In the genomic region with DNA sequence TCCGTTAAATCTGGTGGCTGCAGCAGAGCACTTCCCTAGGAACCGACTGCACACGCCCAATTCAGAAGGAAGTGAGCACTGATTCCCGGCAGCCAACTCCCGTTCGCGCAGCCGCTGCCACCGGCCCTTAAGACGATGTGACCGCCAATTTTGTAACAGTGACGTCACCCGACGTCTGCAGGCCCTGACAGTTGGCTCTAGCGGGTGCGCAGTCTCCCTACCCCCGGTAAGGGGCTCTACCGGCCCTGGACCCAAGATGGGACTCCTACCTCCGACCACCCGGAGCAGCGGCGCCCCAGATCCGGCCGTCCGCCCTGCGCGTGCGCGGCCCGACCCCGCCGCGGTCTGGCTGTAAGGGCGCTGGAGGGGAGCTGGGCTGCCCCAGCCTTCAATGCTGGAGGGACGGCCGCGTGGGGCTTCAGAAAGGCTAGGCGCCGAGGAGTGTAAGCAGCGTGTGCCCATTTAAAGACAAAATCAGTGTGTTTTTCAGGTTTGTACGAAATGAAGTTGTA, we compare ENCODE assay signal across 1 cellular context.
TF ChIP-seq lines count a peak whose summit lies in the region.

No MANE protein-coding gene starts in this region.

TF ChIP-seq in WTC11, 78 proteins besides CTCF, POLR2A, EP300 and RAD21 (continued from another document):
- TF ChIP-seq CREM (CRISPR knock-in tag; IDR thresholded peaks at IDR 0.05) (peak; percentile 59; the same call in 1 of the 2 replicates), PRRX2 (CRISPR knock-in tag; IDR thresholded peaks at IDR 0.05) (peak; percentile 73), MXD4 (CRISPR knock-in tag; IDR thresholded peaks at IDR 0.05; ENCODE audit: borderline replicate concordance) (no peak), FOXK1 (CRISPR knock-in tag; IDR thresholded peaks at IDR 0.05) (peak; percentile 43; the same call in 1 of the 2 replicates), FOXP1 (CRISPR knock-in tag; IDR thresholded peaks at IDR 0.05; ENCODE audit: borderline replicate concordance) (peak; percentile 54; the same call in 1 of the 2 replicates), ZBTB21 (CRISPR knock-in tag; IDR thresholded peaks at IDR 0.05; ENCODE audit: borderline replicate concordance) (peak; percentile 87), MYBL2 (CRISPR knock-in tag; IDR thresholded peaks at IDR 0.05) (peak; percentile 16; the same call in 1 of the 2 replicates), ZNF416 (CRISPR knock-in tag; IDR thresholded peaks at IDR 0.05) (peak; percentile 6; the same call in 1 of the 2 replicates), EMX1 (CRISPR knock-in tag; IDR thresholded peaks at IDR 0.05) (0 out of 2 replicates have a peak, but pooled peaks have one; percentile 54), RELA (CRISPR knock-in tag; IDR thresholded peaks at IDR 0.05; ENCODE audit: borderline replicate concordance) (no peak), NFATC4 (CRISPR knock-in tag; IDR thresholded peaks at IDR 0.05) (peak; percentile 64; the same call in 1 of the 2 replicates)
- TF ChIP-seq, protein P1, sequence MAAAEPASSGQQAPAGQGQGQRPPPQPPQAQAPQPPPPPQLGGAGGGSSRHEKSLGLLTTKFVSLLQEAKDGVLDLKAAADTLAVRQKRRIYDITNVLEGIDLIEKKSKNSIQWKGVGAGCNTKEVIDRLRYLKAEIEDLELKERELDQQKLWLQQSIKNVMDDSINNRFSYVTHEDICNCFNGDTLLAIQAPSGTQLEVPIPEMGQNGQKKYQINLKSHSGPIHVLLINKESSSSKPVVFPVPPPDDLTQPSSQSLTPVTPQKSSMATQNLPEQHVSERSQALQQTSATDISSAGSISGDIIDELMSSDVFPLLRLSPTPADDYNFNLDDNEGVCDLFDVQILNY (CRISPR knock-in tag; IDR thresholded peaks at IDR 0.05), result 0 out of 2 replicates have a peak, but pooled peaks have one; percentile 46
- TF ChIP-seq, protein P2, sequence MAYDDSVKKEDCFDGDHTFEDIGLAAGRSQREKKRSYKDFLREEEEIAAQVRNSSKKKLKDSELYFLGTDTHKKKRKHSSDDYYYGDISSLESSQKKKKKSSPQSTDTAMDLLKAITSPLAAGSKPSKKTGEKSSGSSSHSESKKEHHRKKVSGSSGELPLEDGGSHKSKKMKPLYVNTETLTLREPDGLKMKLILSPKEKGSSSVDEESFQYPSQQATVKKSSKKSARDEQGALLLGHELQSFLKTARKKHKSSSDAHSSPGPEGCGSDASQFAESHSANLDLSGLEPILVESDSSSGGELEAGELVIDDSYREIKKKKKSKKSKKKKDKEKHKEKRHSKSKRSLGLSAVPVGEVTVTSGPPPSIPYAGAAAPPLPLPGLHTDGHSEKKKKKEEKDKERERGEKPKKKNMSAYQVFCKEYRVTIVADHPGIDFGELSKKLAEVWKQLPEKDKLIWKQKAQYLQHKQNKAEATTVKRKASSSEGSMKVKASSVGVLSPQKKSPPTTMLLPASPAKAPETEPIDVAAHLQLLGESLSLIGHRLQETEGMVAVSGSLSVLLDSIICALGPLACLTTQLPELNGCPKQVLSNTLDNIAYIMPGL (CRISPR knock-in tag; IDR thresholded peaks at IDR 0.05), result 0 out of 2 replicates have a peak, but pooled peaks have one; percentile 70
- TF ChIP-seq, protein P3, sequence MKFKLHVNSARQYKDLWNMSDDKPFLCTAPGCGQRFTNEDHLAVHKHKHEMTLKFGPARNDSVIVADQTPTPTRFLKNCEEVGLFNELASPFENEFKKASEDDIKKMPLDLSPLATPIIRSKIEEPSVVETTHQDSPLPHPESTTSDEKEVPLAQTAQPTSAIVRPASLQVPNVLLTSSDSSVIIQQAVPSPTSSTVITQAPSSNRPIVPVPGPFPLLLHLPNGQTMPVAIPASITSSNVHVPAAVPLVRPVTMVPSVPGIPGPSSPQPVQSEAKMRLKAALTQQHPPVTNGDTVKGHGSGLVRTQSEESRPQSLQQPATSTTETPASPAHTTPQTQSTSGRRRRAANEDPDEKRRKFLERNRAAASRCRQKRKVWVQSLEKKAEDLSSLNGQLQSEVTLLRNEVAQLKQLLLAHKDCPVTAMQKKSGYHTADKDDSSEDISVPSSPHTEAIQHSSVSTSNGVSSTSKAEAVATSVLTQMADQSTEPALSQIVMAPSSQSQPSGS (CRISPR knock-in tag; IDR thresholded peaks at IDR 0.05; ENCODE audit: borderline replicate concordance, low read depth), result no peak
- TF ChIP-seq, protein P4, sequence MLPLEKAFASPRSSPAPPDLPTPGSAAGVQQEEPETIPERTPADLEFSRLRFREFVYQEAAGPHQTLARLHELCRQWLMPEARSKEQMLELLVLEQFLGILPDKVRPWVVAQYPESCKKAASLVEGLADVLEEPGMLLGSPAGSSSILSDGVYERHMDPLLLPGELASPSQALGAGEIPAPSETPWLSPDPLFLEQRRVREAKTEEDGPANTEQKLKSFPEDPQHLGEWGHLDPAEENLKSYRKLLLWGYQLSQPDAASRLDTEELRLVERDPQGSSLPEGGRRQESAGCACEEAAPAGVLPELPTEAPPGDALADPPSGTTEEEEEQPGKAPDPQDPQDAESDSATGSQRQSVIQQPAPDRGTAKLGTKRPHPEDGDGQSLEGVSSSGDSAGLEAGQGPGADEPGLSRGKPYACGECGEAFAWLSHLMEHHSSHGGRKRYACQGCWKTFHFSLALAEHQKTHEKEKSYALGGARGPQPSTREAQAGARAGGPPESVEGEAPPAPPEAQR (CRISPR knock-in tag; IDR thresholded peaks at IDR 0.05), result no peak
- TF ChIP-seq, protein P5, sequence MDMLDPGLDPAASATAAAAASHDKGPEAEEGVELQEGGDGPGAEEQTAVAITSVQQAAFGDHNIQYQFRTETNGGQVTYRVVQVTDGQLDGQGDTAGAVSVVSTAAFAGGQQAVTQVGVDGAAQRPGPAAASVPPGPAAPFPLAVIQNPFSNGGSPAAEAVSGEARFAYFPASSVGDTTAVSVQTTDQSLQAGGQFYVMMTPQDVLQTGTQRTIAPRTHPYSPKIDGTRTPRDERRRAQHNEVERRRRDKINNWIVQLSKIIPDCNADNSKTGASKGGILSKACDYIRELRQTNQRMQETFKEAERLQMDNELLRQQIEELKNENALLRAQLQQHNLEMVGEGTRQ (CRISPR knock-in tag; IDR thresholded peaks at IDR 0.05), result 0 out of 2 replicates have a peak, but pooled peaks have one; percentile 5
- TF ChIP-seq, protein P6, sequence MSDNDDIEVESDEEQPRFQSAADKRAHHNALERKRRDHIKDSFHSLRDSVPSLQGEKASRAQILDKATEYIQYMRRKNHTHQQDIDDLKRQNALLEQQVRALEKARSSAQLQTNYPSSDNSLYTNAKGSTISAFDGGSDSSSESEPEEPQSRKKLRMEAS (CRISPR knock-in tag; IDR thresholded peaks at IDR 0.05), result peak; percentile 12; the same call in 1 of the 2 replicates
